ENCODE assay signal across 31 cellular contexts in the genomic region with DNA sequence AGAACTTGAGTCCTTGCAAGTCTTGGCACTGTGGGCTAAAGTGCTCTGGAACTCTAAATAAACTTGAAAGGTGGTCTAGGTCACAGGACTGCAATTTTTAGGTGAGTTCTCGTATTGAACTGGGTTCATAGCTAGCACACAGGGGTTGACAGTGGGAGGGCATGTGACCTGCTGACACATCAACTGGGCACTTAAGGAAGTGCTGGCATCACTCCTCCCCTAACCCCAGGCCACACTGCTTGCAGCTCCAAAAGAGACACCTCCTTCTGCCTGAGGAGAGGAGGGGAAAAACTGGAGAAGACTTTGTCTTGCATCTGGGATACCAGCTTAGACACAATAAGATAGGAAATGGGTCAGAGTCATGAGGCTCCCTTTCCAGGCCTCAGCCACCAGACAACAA.
"Had no signal": no experiment of that assay in that cellular context is flagged by ENCODE, and none has a peak within 500 bp of the region (broad histone marks: within the 10 kb centered on the region; RNA-seq: fewer than 3 reads in every experiment).

No MANE protein-coding gene starts in this region.

- H3K9me3 ChIP-seq: Peyer's patch, SJSA1, SK-N-SH had no signal

- DNase-seq: activated B cell treated with CpG ODN at 0.5 μM for 24 hours; activated CD4-positive, alpha-beta memory T cell treated with anti-CD3 and anti-CD28 coated beads for 36 hours; activated CD4-positive, alpha-beta T cell treated with anti-CD3 and anti-CD28 coated beads for 4 hours; activated CD4-positive, alpha-beta T cell treated with anti-CD3 and anti-CD28 coated beads, Interleukin-2, amount 50 U/mL, for 1 hour; activated CD4-positive, CD25-positive, alpha-beta regulatory T cell treated with anti-CD3 and anti-CD28 coated beads, Interleukin-2, amount 50 U/mL, for 72 hours; activated CD8-positive, alpha-beta memory T cell treated with anti-CD3 and anti-CD28 coated beads for 24 hours; activated CD8-positive, alpha-beta memory T cell treated with anti-CD3 and anti-CD28 coated beads, Interleukin-2, amount 10 ng/mL, durations not matched to agents 7 days and 5 days; activated CD8-positive, alpha-beta memory T cell treated with anti-CD3 and anti-CD28 coated beads, Interleukin-2, amount 50 U/mL, for 48 hours; activated effector memory CD4-positive, alpha-beta T cell treated with Interleukin-2 at 50 U/mL for 16 hours; activated naive CD4-positive, alpha-beta T cell treated with anti-CD3 and anti-CD28 coated beads, Interleukin-2, amount 50 U/mL, for 16 hours; activated naive CD8-positive, alpha-beta T cell treated with anti-CD3 and anti-CD28 coated beads for 36 hours; activated T-cell treated with anti-CD3 and anti-CD28 coated beads, Interleukin-2, amount 50 U/mL, for 48 hours; amniotic stem cell; aorta; brain microvascular endothelial cell; NCI-H1092 treated with DMSO at 0.1 percent for 48 hours; NCI-H1417; NCI-H146; NCI-H187; NCI-H2029 treated with DMSO at 0.1 percent for 48 hours; NCI-H345; NCI-H524 treated with DMSO at 0.1 percent for 48 hours; NK-92 treated with Interleukin-12 subunit alpha and Interleukin-12 subunit beta, amount 100 ng/mL, for 24 hours; PC-3; Peyer's patch; RPMI8226; SHP77 treated with DMSO at 0.1 percent for 48 hours; SK-N-SH had no signal

- H3K4me2 ChIP-seq: KMS-11, SK-N-SH had no signal

- H3K4me1 ChIP-seq: Peyer's patch, SJSA1 had no signal

- H3K27ac ChIP-seq: brain microvascular endothelial cell, cardiac muscle cell, KMS-11, Peyer's patch, SJSA1 had no signal

- H3K27me3 ChIP-seq: brain microvascular endothelial cell, cardiac muscle cell, Peyer's patch had no signal

- H3K36me3 ChIP-seq: brain microvascular endothelial cell, cardiac muscle cell, Peyer's patch, SJSA1 had no signal

- H3K4me3 ChIP-seq: cardiac muscle cell, Peyer's patch, SJSA1 had no signal

- H3K9ac ChIP-seq: KMS-11, SK-N-SH had no signal
